ENCODE assay signal across 8 cellular contexts in genomic region chr7:16646427-16647081, GRCh38. TPM values are rescaled to one million over a fixed set of nuclear protein-coding genes. Genes with fewer than 3 reads are reported as not detected.
DNase-seq lines count a peak whose midpoint lies in the region; ATAC-seq, FAIRE-seq and TF ChIP-seq lines count a peak whose summit lies in the region.

No MANE protein-coding gene starts in this region.

- intact Hi-C loops in pancreas (cut with DNase I), result no loop called here

- no peak overlapping the region for H2AFZ ChIP-seq in Karpas-422 (ENCODE audit: low read length)

- peak overlapping the region; percentile 86 for H3K9ac ChIP-seq in Karpas-422 (ENCODE audit: low read length)

- H3K36me3 Mint-ChIP-seq in activated CD8-positive, alpha-beta T cell treated with anti-CD3 and anti-CD28 coated beads, Interleukin-2, amount 10 ng/mL, durations not matched to agents 7 days and 5 days (ENCODE audit: low read depth), result peaks cover 41% of the 10 kb centered on the region

- H3K4me3 ChIP-seq in Karpas-422 (ENCODE audit: low read length) (peak overlapping the region; percentile 90), pancreas (peak overlapping the region; percentile 64 to 95 (median 86))

- 1% methylated on average over 34 of the region's 34 CpGs for WGBS in pancreas, 2 donors

- peak overlapping the region; percentile 98 for H3K4me3 Mint-ChIP-seq in activated CD8-positive, alpha-beta T cell treated with anti-CD3 and anti-CD28 coated beads, Interleukin-2, amount 10 ng/mL, durations not matched to agents 7 days and 5 days

- no peaks in the 10 kb centered on the region for H3K9me3 ChIP-seq in Karpas-422 (ENCODE audit: low read length)
- no peaks in the 10 kb centered on the region for H3K9me3 ChIP-seq in pancreas

- no peaks in the 10 kb centered on the region for H3K9me2 ChIP-seq in Karpas-422 (replicated peaks; ENCODE audit: insufficient read depth, low read length)

- H3K27ac Mint-ChIP-seq in activated CD8-positive, alpha-beta T cell treated with anti-CD3 and anti-CD28 coated beads, Interleukin-2, amount 10 ng/mL, durations not matched to agents 7 days and 5 days, result peak overlapping the region; percentile 98

- H3K4me1 ChIP-seq in Karpas-422 (ENCODE audit: low read length), result peaks cover 64% of the 10 kb centered on the region
- peaks cover 19% of the 10 kb centered on the region for H3K4me1 ChIP-seq in foreskin keratinocyte
- H3K4me1 ChIP-seq in pancreas, result peaks cover 0 to 34% (median 23%) of the 10 kb centered on the region in 3 donors

- POLR2A ChIA-PET in activated CD8-positive, alpha-beta T cell treated with anti-CD3 and anti-CD28 coated beads, Interleukin-2, amount 10 ng/mL, durations not matched to agents 7 days and 5 days (lab: Charles Lee), result interaction anchor here (0.6 to 3.0 kb wide), 12 partner anchors 8 to 225 kb away, joined by 3 to 19 read pairs (median 5); partner anchors contain the start of gene CRPPA

- peaks cover 62% of the 10 kb centered on the region for H3K4me1 Mint-ChIP-seq in activated CD8-positive, alpha-beta T cell treated with anti-CD3 and anti-CD28 coated beads, Interleukin-2, amount 10 ng/mL, durations not matched to agents 7 days and 5 days (ENCODE audit: low read depth)

- H3K36me3 ChIP-seq in Karpas-422 (ENCODE audit: insufficient read depth, low read length) (peaks cover 21% of the 10 kb centered on the region; the same call in 1 of the 2 replicates), pancreas (no peaks in the 10 kb centered on the region)

- H3K27ac ChIP-seq in Karpas-422 (ENCODE audit: low read length) (peak overlapping the region; percentile 50), foreskin keratinocyte (peak overlapping the region; percentile 96), pancreas (peak overlapping the region; percentile 89 to 96 (median 93))

- H4K20me1 ChIP-seq in Karpas-422 (ENCODE audit: insufficient read depth, low read depth, low read length), result peaks cover 44% of the 10 kb centered on the region

- ATAC-seq in activated CD8-positive, alpha-beta T cell treated with anti-CD3 and anti-CD28 coated beads, Interleukin-2, amount 10 ng/mL, durations not matched to agents 7 days and 5 days, result no peak
- ATAC-seq in foreskin keratinocyte, result peak; percentile 2
- peak; percentile 6 to 12 (median 9) for ATAC-seq in pancreas
- no peak for ATAC-seq in GM19452 (IDR thresholded peaks at IDR 0.05; ENCODE audit: unreplicated experiment)

- DNase-seq in SKM-1 treated with dmso at 0.1 percent for 144 hours (lab: John Stamatoyannopoulos, UW; ENCODE audit: unreplicated experiment) (peak; percentile 16), SKM-1 (lab: John Stamatoyannopoulos, UW; ENCODE audit: unreplicated experiment) (no peak), Karpas-422 (peak; percentile 80), foreskin keratinocyte (no peak), pancreas (peak in 2 of 6 donors; percentile 27 to 67), AG20443 (ENCODE audit: low spot score) (no peak)
- DNase-seq in activated CD8-positive, alpha-beta T cell treated with anti-CD3 and anti-CD28 coated beads, Interleukin-2, amount 10 ng/mL, durations not matched to agents 7 days and 5 days, result no peak

- no peaks in the 10 kb centered on the region for H3K27me3 ChIP-seq in Karpas-422 (ENCODE audit: low read length)
- no peaks in the 10 kb centered on the region for H3K27me3 ChIP-seq in foreskin keratinocyte
- H3K27me3 ChIP-seq in pancreas, result no peaks in the 10 kb centered on the region

- H3K4me2 ChIP-seq in Karpas-422 (ENCODE audit: low read depth, low read length, poor library complexity, severe bottlenecking), result peak overlapping the region; percentile 89

- H3K9me3 Mint-ChIP-seq in activated CD8-positive, alpha-beta T cell treated with anti-CD3 and anti-CD28 coated beads, Interleukin-2, amount 10 ng/mL, durations not matched to agents 7 days and 5 days (ENCODE audit: insufficient read depth), result no peaks in the 10 kb centered on the region

- CTCF ChIA-PET in activated CD8-positive, alpha-beta T cell treated with anti-CD3 and anti-CD28 coated beads, Interleukin-2, amount 10 ng/mL, durations not matched to agents 7 days and 5 days (lab: Charles Lee), result interaction anchor here (0.5 to 1.0 kb wide), 2 partner anchors 12 to 611 kb away, joined by 3 read pairs; no protein-coding TSS in a partner anchor

- FAIRE-seq in pancreas (lab: Jason Lieb, UNC), result no peak

- TF ChIP-seq CTCF in foreskin keratinocyte (conservative IDR thresholded peaks at IDR 0.05) (no peak), pancreas (IDR thresholded peaks at IDR 0.05) (no peak)

- peaks cover 93% of the 10 kb centered on the region for H3K79me2 ChIP-seq in Karpas-422 (ENCODE audit: low read length)

- no peaks in the 10 kb centered on the region for H3K27me3 Mint-ChIP-seq in activated CD8-positive, alpha-beta T cell treated with anti-CD3 and anti-CD28 coated beads, Interleukin-2, amount 10 ng/mL, durations not matched to agents 7 days and 5 days (ENCODE audit: low read depth)

RNA-seq across cellular contexts. Expression of gene BZW2, which starts 0.6 kb away (rescaled TPM):
- total RNA-seq in Karpas-422 (2014; rRNA removed; shearing (Covaris generic); ENCODE audit: low replicate concordance), result 122 and 163 TPM in 2 replicates
- total RNA-seq in activated CD8-positive, alpha-beta T cell treated with anti-CD3 and anti-CD28 coated beads, Interleukin-2, amount 10 ng/mL, durations not matched to agents 7 days and 5 days, result 10 to 100 TPM; 59.7 to 62.3 TPM
- 67.4 and 72.8 TPM in 2 replicates for total RNA-seq in foreskin keratinocyte
- polyA plus RNA-seq in foreskin keratinocyte, result 53.1 and 66.9 TPM in 2 replicates
- 10 to 100 TPM; 15.3 to 29.9 (median 21.1) TPM for total RNA-seq in pancreas
- 10 to 100 TPM; 10.5 to 12.9 TPM for polyA plus RNA-seq in pancreas

RNA-seq across cellular contexts. Expression of gene ANKMY2, which starts 1.0 kb away (rescaled TPM):
- 25.1 and 34.5 TPM in 2 replicates for total RNA-seq in Karpas-422 (2014; rRNA removed; shearing (Covaris generic); ENCODE audit: low replicate concordance)
- 10 to 100 TPM; 14.3 to 14.5 TPM for total RNA-seq in activated CD8-positive, alpha-beta T cell treated with anti-CD3 and anti-CD28 coated beads, Interleukin-2, amount 10 ng/mL, durations not matched to agents 7 days and 5 days
- total RNA-seq in foreskin keratinocyte (10.1 and 10.2 TPM in 2 replicates), pancreas (10 to 100 TPM in 1 of 6 donors, 1 to 10 TPM in 5; 6.3 to 11.4 (median 8.2) TPM)
- polyA plus RNA-seq in foreskin keratinocyte (5.3 and 5.4 TPM in 2 replicates), pancreas (1 to 10 TPM; 3.9 to 8.9 TPM)

Comparison
In these comparisons a context has a peak if more than half of its experiments do, and no peak if none do; other contexts are left out.
1. DNase-seq: peak in SKM-1 treated with dmso at 0.1 percent for 144 hours (single experiment) and Karpas-422 (single experiment); none in SKM-1 (single experiment), activated CD8-positive, alpha-beta T cell treated with anti-CD3 and anti-CD28 coated beads, Interleukin-2, amount 10 ng/mL, durations not matched to agents 7 days and 5 days (single experiment), foreskin keratinocyte (0 of 2) and AG20443 (single experiment).
2. ATAC-seq: peak in foreskin keratinocyte (single experiment) and pancreas (4 of 4); none in activated CD8-positive, alpha-beta T cell treated with anti-CD3 and anti-CD28 coated beads, Interleukin-2, amount 10 ng/mL, durations not matched to agents 7 days and 5 days (single experiment) and GM19452 (single experiment).
3. Peak in every context shown above with its lines, with median percentiles within 50 percentile points of each other: H3K27ac ChIP-seq.